In the genomic region with DNA sequence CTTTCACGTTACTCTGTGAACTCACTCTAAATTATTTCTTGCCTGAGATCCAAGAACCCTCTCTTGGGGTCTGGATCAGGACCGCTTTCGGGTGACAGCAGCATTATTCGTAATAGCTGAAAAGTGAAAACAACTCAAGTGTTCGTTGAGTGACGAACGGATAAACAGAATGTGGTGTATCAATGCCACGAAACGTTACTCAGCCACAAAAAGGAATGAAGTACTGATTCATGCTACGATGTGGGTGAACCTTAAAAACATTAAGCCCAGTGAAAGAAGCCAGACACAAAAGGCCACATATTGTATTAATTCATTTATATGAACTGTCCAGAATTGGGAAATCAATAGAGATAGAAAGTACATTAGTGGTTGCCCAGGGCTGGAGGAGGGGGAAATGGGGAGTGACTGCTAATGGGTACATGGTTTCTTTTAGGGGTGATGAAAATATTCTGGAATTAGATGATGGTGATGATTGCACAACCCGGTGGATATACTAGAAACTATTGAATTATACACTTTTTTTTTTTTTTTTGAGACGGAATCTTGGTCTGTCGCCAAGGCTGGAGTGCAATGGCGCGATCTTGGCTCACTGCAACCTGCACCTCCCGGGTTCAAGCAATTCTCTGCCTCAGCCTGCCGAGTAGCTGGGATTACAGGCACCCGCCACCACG, we compare ENCODE assay signal across 15 cellular contexts. TPM values are rescaled to one million over a fixed set of nuclear protein-coding genes. Genes with fewer than 3 reads are reported as not detected.
A peak's percentile ranks its signal among the peaks of the same experiment; 100 is the strongest.
DNase-seq lines count a peak whose midpoint lies in the region; ATAC-seq and TF ChIP-seq lines count a peak whose summit lies in the region.
"Had no signal": no experiment of that assay in that cellular context is flagged by ENCODE, and none has a peak within 500 bp of the region (broad histone marks: within the 10 kb centered on the region; RNA-seq: fewer than 3 reads in every experiment).

No MANE protein-coding gene starts in this region.

- TF ChIP-seq EP300 in stomach (IDR thresholded peaks at IDR 0.05), result no peak

- peak overlapping the region; percentile 82 for H3K4me2 ChIP-seq in GM23248 (ENCODE audit: unreplicated experiment)

- H3K9me2 ChIP-seq in GM23248 (ENCODE audit: insufficient read depth), result no peaks in the 10 kb centered on the region

- H3K9me3 ChIP-seq in GM23248 (ENCODE audit: low read depth), result no peaks in the 10 kb centered on the region
- no peaks in the 10 kb centered on the region for H3K9me3 ChIP-seq in body of pancreas
- no peaks in the 10 kb centered on the region for H3K9me3 ChIP-seq in stomach
- H3K9me3 ChIP-seq in SJCRH30 (replicated peaks), result no peaks in the 10 kb centered on the region

- peaks cover 70% of the 10 kb centered on the region for H3K79me2 ChIP-seq in GM23248 (ENCODE audit: insufficient read depth)
- H3K79me2 ChIP-seq: parathyroid adenoma had no signal

- H3F3A ChIP-seq in GM23248 (ENCODE audit: insufficient read depth), result peaks cover 80% of the 10 kb centered on the region

- TF ChIP-seq POLR2A in body of pancreas (IDR thresholded peaks at IDR 0.05) (no peak), stomach (IDR thresholded peaks at IDR 0.05) (no peak)

- DNase-seq in GM23248 (peak; percentile 96), body of pancreas (no peak), left ventricle myocardium superior (no peak), stomach (no peak), NCI-H2196 treated with DMSO at 0.1 percent for 48 hours (lab: John Stamatoyannopoulos, UW; ENCODE audit: unreplicated experiment) (no peak), SJCRH30 (no peak), NCI-H2081 treated with DMSO at 0.1 percent for 48 hours (lab: John Stamatoyannopoulos, UW) (no peak)
- DNase-seq: activated CD4-positive, alpha-beta T cell treated with anti-CD3 and anti-CD28 coated beads, Interleukin-2, amount 50 U/mL, for 48 hours; brain microvascular endothelial cell; CD4-positive, CD25-positive, alpha-beta regulatory T cell; NCI-H1694; NCI-H526; stimulated activated CD4-positive, alpha-beta T cell treated with anti-CD3 and anti-CD28 coated beads, Interleukin-2, amount 100 ng/mL, for 24 hours had no signal

- peaks cover 12% of the 10 kb centered on the region; the same call in 1 of the 2 replicates for H3K36me3 ChIP-seq in GM23248 (ENCODE audit: low read depth)
- no peaks in the 10 kb centered on the region for H3K36me3 ChIP-seq in body of pancreas (replicated peaks in 1 of 2; ENCODE audit: insufficient read depth in 1 of 2, low read depth in 2 of 2)
- no peaks in the 10 kb centered on the region for H3K36me3 ChIP-seq in stomach
- H3K36me3 ChIP-seq in SJCRH30, result no peaks in the 10 kb centered on the region

- no peaks in the 10 kb centered on the region for H4K20me1 ChIP-seq in GM23248 (ENCODE audit: insufficient read depth)

- peak overlapping the region; percentile 71 for H3K9ac ChIP-seq in GM23248
- H3K9ac ChIP-seq: parathyroid adenoma had no signal

- in situ Hi-C loops in GM23248 (cut with MboI), result no loop called here

- H3K4me3 ChIP-seq in GM23248 (peak overlapping the region; percentile 58), body of pancreas (no peak overlapping the region), stomach (no peak overlapping the region), SJCRH30 (no peak overlapping the region)

- H3K27me3 ChIP-seq in GM23248 (replicated peaks; ENCODE audit: insufficient read depth), result no peaks in the 10 kb centered on the region
- no peaks in the 10 kb centered on the region for H3K27me3 ChIP-seq in body of pancreas
- peaks cover 0 to 4% (median 0%) of the 10 kb centered on the region in 3 donors for H3K27me3 ChIP-seq in stomach
- H3K27me3 ChIP-seq in SJCRH30, result no peaks in the 10 kb centered on the region
- H3K27me3 ChIP-seq: brain microvascular endothelial cell had no signal

- peaks cover 65% of the 10 kb centered on the region for H3K4me1 ChIP-seq in GM23248 (ENCODE audit: insufficient read depth)
- H3K4me1 ChIP-seq in body of pancreas, result no peaks in the 10 kb centered on the region
- peaks cover 10 to 39% (median 19%) of the 10 kb centered on the region in 4 donors for H3K4me1 ChIP-seq in stomach
- peaks cover 14% of the 10 kb centered on the region for H3K4me1 ChIP-seq in SJCRH30
- H3K4me1 ChIP-seq: parathyroid adenoma had no signal

- peak overlapping the region; percentile 95 for H3K27ac ChIP-seq in GM23248
- H3K27ac ChIP-seq in body of pancreas, result no peak overlapping the region
- H3K27ac ChIP-seq in stomach, result peak overlapping the region in 4 of 5 donors; percentile 28 to 85 (median 56)
- no peak overlapping the region for H3K27ac ChIP-seq in SJCRH30
- H3K27ac ChIP-seq: brain microvascular endothelial cell, parathyroid adenoma had no signal

- WGBS in GM23248 (ENCODE audit: low coverage in 1 of 2, low lambda C conversion rate in 2 of 2, missing lambda C conversion rate in 2 of 2), 2 experiments, result 1% methylated on average over 19 of the region's 19 CpGs
- 67 to 70% methylated on average over 19 of the region's 19 CpGs for WGBS in body of pancreas, 2 donors
- WGBS in stomach, 5 donors, result 78 to 89% (median 82%) methylated on average over 19 of the region's 19 CpGs

- TF ChIP-seq CTCF in body of pancreas (IDR thresholded peaks at IDR 0.05), result no peak
- no peak for TF ChIP-seq CTCF in stomach (IDR thresholded peaks at IDR 0.05)

- intact Hi-C loops in body of pancreas (cut with DNase I), result no loop called here
- intact Hi-C loops in left ventricle myocardium superior (cut with micrococcal nuclease), result no loop called here
- intact Hi-C loops in stomach (cut with DNase I; ENCODE audit: low total_unique reads), result no loop called here

- peak; percentile 30 for ATAC-seq in body of pancreas
- ATAC-seq in left ventricle myocardium superior, result peak; percentile 61
- ATAC-seq in HG02852 (IDR thresholded peaks at IDR 0.05; ENCODE audit: unreplicated experiment), result no peak

- H2AFZ ChIP-seq in GM23248, result no peak overlapping the region
- H2AFZ ChIP-seq: parathyroid adenoma had no signal

RNA-seq across cellular contexts. Expression of gene PTGIS, which starts 8.4 kb away (rescaled TPM):
- 178 and 192 TPM in 2 replicates for total RNA-seq in GM23248 (2014; rRNA removed; shearing (Covaris generic))
- polyA plus RNA-seq in GM23248 (2016; fragmentation: Nextera tagmentation; extraction: Ambion mirVana) (109 and 114 TPM in 2 replicates), stomach (10 to 100 TPM in 1 of 3 donors, 1 to 10 TPM in 2; 4.9 to 14.8 (median 6.9) TPM)
- total RNA-seq in body of pancreas (10 to 100 TPM in 1 of 2 donors, 1 to 10 TPM in 1; 9.9 to 10.9 TPM), left ventricle myocardium superior (24.0 TPM), stomach (10 to 100 TPM in 4 of 5 donors, 1 to 10 TPM in 1; 8.4 to 84.8 (median 24.8) TPM)
- total RNA-seq in SJCRH30 (2014; rRNA removed; shearing (Covaris generic)), result 0.28 and 0.56 TPM in 2 replicates
- total RNA-seq: CD4-positive, CD25-positive, alpha-beta regulatory T cell had no signal
- polyA plus RNA-seq: CD4-positive, CD25-positive, alpha-beta regulatory T cell had no signal

Comparison
In these comparisons a context has a peak if more than half of its experiments do, and no peak if none do; other contexts are left out.
1. H3K27ac ChIP-seq: peak in GM23248 (single experiment) and stomach (4 of 5); none in body of pancreas (0 of 4) and SJCRH30 (single experiment).